ENCODE assay signal across 1 cellular context in the genomic region with DNA sequence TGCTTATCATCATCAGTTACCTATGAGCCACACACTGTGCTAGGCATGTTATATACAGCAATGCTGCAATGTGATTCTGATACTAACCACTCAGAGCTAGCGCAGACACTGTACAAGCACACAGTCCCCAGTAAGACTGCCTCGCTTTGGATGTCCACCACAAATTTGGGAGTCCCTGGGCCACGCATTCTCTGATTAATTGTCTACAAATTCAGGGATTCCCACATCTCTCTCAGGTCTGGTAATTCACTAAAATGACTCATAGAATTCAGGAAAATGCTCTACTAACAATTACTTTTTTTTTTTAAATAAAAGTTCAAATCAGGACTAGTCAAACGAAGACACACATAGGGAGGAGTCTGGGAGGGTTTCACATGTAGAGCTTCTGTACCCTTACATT.
TF ChIP-seq lines count a peak whose summit lies in the region.

No MANE protein-coding gene starts in this region.

TF ChIP-seq in GM23338, 12 proteins besides CTCF, POLR2A, EP300 and RAD21 (continued from another document):
- TF ChIP-seq, protein P1, sequence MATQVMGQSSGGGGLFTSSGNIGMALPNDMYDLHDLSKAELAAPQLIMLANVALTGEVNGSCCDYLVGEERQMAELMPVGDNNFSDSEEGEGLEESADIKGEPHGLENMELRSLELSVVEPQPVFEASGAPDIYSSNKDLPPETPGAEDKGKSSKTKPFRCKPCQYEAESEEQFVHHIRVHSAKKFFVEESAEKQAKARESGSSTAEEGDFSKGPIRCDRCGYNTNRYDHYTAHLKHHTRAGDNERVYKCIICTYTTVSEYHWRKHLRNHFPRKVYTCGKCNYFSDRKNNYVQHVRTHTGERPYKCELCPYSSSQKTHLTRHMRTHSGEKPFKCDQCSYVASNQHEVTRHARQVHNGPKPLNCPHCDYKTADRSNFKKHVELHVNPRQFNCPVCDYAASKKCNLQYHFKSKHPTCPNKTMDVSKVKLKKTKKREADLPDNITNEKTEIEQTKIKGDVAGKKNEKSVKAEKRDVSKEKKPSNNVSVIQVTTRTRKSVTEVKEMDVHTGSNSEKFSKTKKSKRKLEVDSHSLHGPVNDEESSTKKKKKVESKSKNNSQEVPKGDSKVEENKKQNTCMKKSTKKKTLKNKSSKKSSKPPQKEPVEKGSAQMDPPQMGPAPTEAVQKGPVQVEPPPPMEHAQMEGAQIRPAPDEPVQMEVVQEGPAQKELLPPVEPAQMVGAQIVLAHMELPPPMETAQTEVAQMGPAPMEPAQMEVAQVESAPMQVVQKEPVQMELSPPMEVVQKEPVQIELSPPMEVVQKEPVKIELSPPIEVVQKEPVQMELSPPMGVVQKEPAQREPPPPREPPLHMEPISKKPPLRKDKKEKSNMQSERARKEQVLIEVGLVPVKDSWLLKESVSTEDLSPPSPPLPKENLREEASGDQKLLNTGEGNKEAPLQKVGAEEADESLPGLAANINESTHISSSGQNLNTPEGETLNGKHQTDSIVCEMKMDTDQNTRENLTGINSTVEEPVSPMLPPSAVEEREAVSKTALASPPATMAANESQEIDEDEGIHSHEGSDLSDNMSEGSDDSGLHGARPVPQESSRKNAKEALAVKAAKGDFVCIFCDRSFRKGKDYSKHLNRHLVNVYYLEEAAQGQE (IDR thresholded peaks at IDR 0.05; ENCODE audit: unreplicated experiment): no peak
- TF ChIP-seq NANOG (IDR thresholded peaks at IDR 0.05; ENCODE audit: borderline replicate concordance) (no peak), EZH2phosphoT487 (IDR thresholded peaks at IDR 0.05; ENCODE audit: unreplicated experiment) (no peak), POLR2AphosphoS5 (IDR thresholded peaks at IDR 0.05; ENCODE audit: low read depth) (no peak), ZNF331 (CRISPR knock-in tag; IDR thresholded peaks at IDR 0.05; ENCODE audit: low read depth) (no peak), EZH2 (IDR thresholded peaks at IDR 0.05; ENCODE audit: low read depth, unreplicated experiment) (no peak)
